Comparison of ENCODE assay signal across 9 cellular contexts in genomic region chr9:41074356-41074942, GRCh38. TPM values are rescaled to one million over a fixed set of nuclear protein-coding genes. Genes with fewer than 3 reads are reported as not detected.
DNase-seq lines count a peak whose midpoint lies in the region; ATAC-seq and TF ChIP-seq lines count a peak whose summit lies in the region.
"Not testable (repeated sequence)": the region's sequence is repeated elsewhere in the genome, so short reads cannot be mapped to it uniquely, and the experiment has no call there.
"Had no signal": no experiment of that assay in that cellular context is flagged by ENCODE, and none has a peak within 500 bp of the region (broad histone marks: within the 10 kb centered on the region; RNA-seq: fewer than 3 reads in every experiment).

No MANE protein-coding gene starts in this region.

- H3K27ac Mint-ChIP-seq in neural progenitor cell, result not testable (repeated sequence)

- not testable (repeated sequence) for H3K4me1 ChIP-seq in hepatocyte (ENCODE audit: insufficient read depth); neural progenitor cell
- peaks cover 0 to 10% (median 9%) of the 10 kb centered on the region in 4 donors for H3K4me1 ChIP-seq in transverse colon

- H2AFZ ChIP-seq in hepatocyte (peak overlapping the region; percentile 71), neural progenitor cell (replicated peaks) (peak overlapping the region; percentile 73)

- in situ Hi-C loops in transverse colon (cut with MboI; ENCODE audit: low pct_ligation_motif_present in 1 of 4, low pct_unique_long_range_greater_than_20kb in 1 of 4, low sequenced_read_pairs in 3 of 4), result not testable (repeated sequence)

- H3K36me3 Mint-ChIP-seq in neural progenitor cell, result not testable (repeated sequence)

- WGBS in hepatocyte (ENCODE audit: low lambda C conversion rate, missing lambda C conversion rate), result 44% methylated on average over 42 of the region's 63 CpGs
- 21% methylated on average over 62 of the region's 63 CpGs; no CpG with 5 or more reads in 1 of the 2 donors for WGBS in transverse colon (ENCODE audit: low coverage in 1 of 2), 2 donors

- peak overlapping the region; percentile 91 for H3K4me2 ChIP-seq in hepatocyte
- peak overlapping the region; percentile 80 for H3K4me2 ChIP-seq in neural progenitor cell

- H3K9me2 ChIP-seq in hepatocyte (replicated peaks; ENCODE audit: insufficient read depth), result not testable (repeated sequence)

- not testable (repeated sequence) for TF ChIP-seq EP300 in transverse colon (IDR thresholded peaks at IDR 0.05; ENCODE audit: low read depth)

- peak overlapping the region; percentile 83 for H3K4me3 Mint-ChIP-seq in neural progenitor cell

- H4K20me1 ChIP-seq in hepatocyte (ENCODE audit: insufficient read depth, poor library complexity, severe bottlenecking); neural progenitor cell (ENCODE audit: low read depth): not testable (repeated sequence)

- H3F3A ChIP-seq in neural progenitor cell (ENCODE audit: low read depth), result not testable (repeated sequence)

- not testable (repeated sequence) for TF ChIP-seq POLR2A in transverse colon (IDR thresholded peaks at IDR 0.05)

- H3K27me3 ChIP-seq in hepatocyte (peaks cover 28% of the 10 kb centered on the region), neural progenitor cell (peaks cover 95% of the 10 kb centered on the region), transverse colon (peaks cover 33% of the 10 kb centered on the region)

- not testable (repeated sequence) for H3K27ac ChIP-seq in hepatocyte, neural progenitor cell
- H3K27ac ChIP-seq in transverse colon, result peak overlapping the region; percentile 23 to 50 (median 38)

- peak; percentile 24 for DNase-seq in activated CD4-positive, alpha-beta T cell treated with anti-CD3 and anti-CD28 coated beads for 48 hours
- peak; percentile 25 for DNase-seq in choroid plexus epithelial cell (ENCODE audit: low read depth)
- DNase-seq in hepatocyte (ENCODE audit: low spot score), result peak; percentile 18
- DNase-seq in neural progenitor cell (ENCODE audit: low spot score), result peak; percentile 24
- peak; percentile 44 for DNase-seq in transverse colon

- not testable (repeated sequence) for H3K9me3 ChIP-seq in hepatocyte (ENCODE audit: low read depth); neural progenitor cell (ENCODE audit: low read depth); transverse colon

- peak; percentile 63 for ATAC-seq in GM21737 (IDR thresholded peaks at IDR 0.05; ENCODE audit: unreplicated experiment)
- peak; percentile 57 for ATAC-seq in HG03521 (IDR thresholded peaks at IDR 0.05; ENCODE audit: unreplicated experiment)

- not testable (repeated sequence) for TF ChIP-seq CTCF in choroid plexus epithelial cell (conservative IDR thresholded peaks at IDR 0.05; ENCODE audit: low read depth, low read length); hepatocyte (IDR thresholded peaks at IDR 0.05; ENCODE audit: poor library complexity); neural progenitor cell (IDR thresholded peaks at IDR 0.05); transverse colon (IDR thresholded peaks at IDR 0.05)

- not testable (repeated sequence) for H3K4me1 Mint-ChIP-seq in neural progenitor cell

- H3K4me3 ChIP-seq in GM08714 (ENCODE audit: low read length), result peak overlapping the region; percentile 65
- peak overlapping the region; percentile 73 for H3K4me3 ChIP-seq in choroid plexus epithelial cell (ENCODE audit: low read depth, low read length)
- H3K4me3 ChIP-seq in hepatocyte, result peak overlapping the region; percentile 39
- H3K4me3 ChIP-seq in neural progenitor cell, result peak overlapping the region; percentile 49
- peak overlapping the region; percentile 28 to 75 (median 55) for H3K4me3 ChIP-seq in transverse colon

- not testable (repeated sequence) for H3K9ac ChIP-seq in neural progenitor cell

- intact Hi-C loops in transverse colon (cut with DNase I; ENCODE audit: low total_unique reads), result not testable (repeated sequence)

- not testable (repeated sequence) for H3K36me3 ChIP-seq in hepatocyte (replicated peaks; ENCODE audit: insufficient read depth, low read depth); neural progenitor cell; transverse colon

- peaks cover 32% of the 10 kb centered on the region for H3K27me3 Mint-ChIP-seq in neural progenitor cell (ENCODE audit: insufficient read depth, low read depth)

- H3K9me3 Mint-ChIP-seq in neural progenitor cell, result not testable (repeated sequence)

- not testable (repeated sequence) for H3K79me2 ChIP-seq in hepatocyte; neural progenitor cell (ENCODE audit: low read depth)

RNA-seq across cellular contexts. Expression of gene FOXD4L6, which starts 54.0 kb away (rescaled TPM):
- total RNA-seq in hepatocyte (not detected in 2 replicates), neural progenitor cell (ENCODE audit: low replicate concordance) (not detected in 2 replicates), transverse colon (not detected)
- polyA plus RNA-seq in hepatocyte, result not detected in 2 replicates
- total RNA-seq: subcutaneous adipose tissue had no signal
